Comparison of ENCODE assay signal across 23 cellular contexts in genomic region chr9:7578951-7579743, GRCh38.
DNase-seq lines count a peak whose midpoint lies in the region; ATAC-seq and TF ChIP-seq lines count a peak whose summit lies in the region.
"Had no signal": no experiment of that assay in that cellular context is flagged by ENCODE, and none has a peak within 500 bp of the region (broad histone marks: within the 10 kb centered on the region; RNA-seq: fewer than 3 reads in every experiment).

No MANE protein-coding gene starts in this region.

- no peaks in the 10 kb centered on the region for H3K36me3 ChIP-seq in NT2/D1 (ENCODE audit: insufficient read depth, insufficient read length, low read length)
- H3K36me3 ChIP-seq in neural progenitor cell, result no peaks in the 10 kb centered on the region

- no peak overlapping the region for H3K27ac Mint-ChIP-seq in neural progenitor cell
- H3K27ac Mint-ChIP-seq: CD8-positive, alpha-beta memory T cell; T-helper 1 cell treated with Interleukin-12 subunit alpha and Interleukin-12 subunit beta and Interleukin-4 antibody, amounts not matched to agents 30 μg/mL and 1 μg/mL, for 36 hours had no signal

- H2AFZ ChIP-seq in neural progenitor cell (replicated peaks), result no peak overlapping the region

- no peak overlapping the region for H3K4me2 ChIP-seq in neural progenitor cell

- H3K79me2 ChIP-seq in neural progenitor cell (ENCODE audit: low read depth), result no peaks in the 10 kb centered on the region

- H3K4me1 Mint-ChIP-seq in neural progenitor cell, result peaks cover 6% of the 10 kb centered on the region
- H3K4me1 Mint-ChIP-seq: CD8-positive, alpha-beta memory T cell had no signal

- H3F3A ChIP-seq in neural progenitor cell (ENCODE audit: low read depth), result peaks cover 13% of the 10 kb centered on the region

- H3K4me3 Mint-ChIP-seq in neural progenitor cell, result no peak overlapping the region
- H3K4me3 Mint-ChIP-seq: CD8-positive, alpha-beta memory T cell; T-helper 1 cell treated with Interleukin-12 subunit alpha and Interleukin-12 subunit beta and Interleukin-4 antibody, amounts not matched to agents 30 μg/mL and 1 μg/mL, for 36 hours had no signal

- TF ChIP-seq CTCF in neural progenitor cell (IDR thresholded peaks at IDR 0.05), result no peak

- H3K9me3 Mint-ChIP-seq in neural progenitor cell, result no peaks in the 10 kb centered on the region
- H3K9me3 Mint-ChIP-seq: T-helper 1 cell treated with Interleukin-12 subunit alpha and Interleukin-12 subunit beta and Interleukin-4 antibody, amounts not matched to agents 30 μg/mL and 1 μg/mL, for 36 hours had no signal

- no peak overlapping the region for H3K4me3 ChIP-seq in NT2/D1 (ENCODE audit: insufficient read length, low read depth)
- H3K4me3 ChIP-seq in neural progenitor cell, result no peak overlapping the region
- H3K4me3 ChIP-seq: GM12878 had no signal

- H3K27ac ChIP-seq in neural progenitor cell, result no peak overlapping the region

- H3K36me3 Mint-ChIP-seq in neural progenitor cell, result no peaks in the 10 kb centered on the region

- no peaks in the 10 kb centered on the region for H3K9me3 ChIP-seq in NT2/D1 (ENCODE audit: insufficient read depth, low read length)
- H3K9me3 ChIP-seq in neural progenitor cell (ENCODE audit: low read depth), result no peaks in the 10 kb centered on the region

- DNase-seq in D341Med (ENCODE audit: low spot score) (peak; percentile 33), NCI-H446 (lab: John Stamatoyannopoulos, UW) (peak; percentile 61 to 94), NT2/D1 (ENCODE audit: low read depth, low spot score) (peak; percentile 47), neural progenitor cell (ENCODE audit: low spot score) (peak; percentile 76), NCI-H2029 (lab: John Stamatoyannopoulos, UW) (no peak)
- DNase-seq: AML-193; C1 segment of cervical spinal cord; Calu3; CD8-positive, alpha-beta memory T cell; DMS79; KG1; NCI-H1092; NCI-H1436 treated with DMSO at 0.1 percent for 48 hours; NCI-H1930; NCI-H2171; NCI-H774; OCI-M1; SHP77 had no signal

- ATAC-seq in GM21529 (IDR thresholded peaks at IDR 0.05; ENCODE audit: unreplicated experiment), result no peak
- no peak for ATAC-seq in activated CD4-positive, CD25-positive, alpha-beta regulatory T cell treated with anti-CD3 and anti-CD28 coated beads, Interleukin-2, amount 50 U/mL, for 24 hours
- ATAC-seq: GM12878, HCT116 had no signal

- H3K4me1 ChIP-seq in NT2/D1 (ENCODE audit: insufficient read depth, insufficient read length), result no peaks in the 10 kb centered on the region
- H3K4me1 ChIP-seq in neural progenitor cell, result peaks cover 23% of the 10 kb centered on the region

- H3K27me3 ChIP-seq in NT2/D1 (ENCODE audit: insufficient read depth, insufficient read length), result no peaks in the 10 kb centered on the region
- no peaks in the 10 kb centered on the region for H3K27me3 ChIP-seq in neural progenitor cell

- no peaks in the 10 kb centered on the region for H4K20me1 ChIP-seq in neural progenitor cell (ENCODE audit: low read depth)

- peaks cover 3% of the 10 kb centered on the region for H3K27me3 Mint-ChIP-seq in neural progenitor cell (ENCODE audit: insufficient read depth, low read depth)

- no peak overlapping the region for H3K9ac ChIP-seq in NT2/D1 (ENCODE audit: insufficient read length, low read depth)
- H3K9ac ChIP-seq in neural progenitor cell, result no peak overlapping the region
